Comparison of ENCODE assay signal across 1 cellular context in genomic region chr6:89073014-89073620, GRCh38.
A peak's percentile ranks its signal among the peaks of the same experiment; 100 is the strongest.
TF ChIP-seq lines count a peak whose summit lies in the region.

No MANE protein-coding gene starts in this region.

TF ChIP-seq in K562, 482 proteins besides CTCF, POLR2A, EP300 and RAD21 (continued from another document and continues in another):
- TF ChIP-seq CREB3L1 (IDR thresholded peaks at IDR 0.05; ENCODE audit: borderline replicate concordance, low read depth) (no peak), PHB (CRISPR knock-in tag; IDR thresholded peaks at IDR 0.05) (no peak), ZNF668 (CRISPR knock-in tag; IDR thresholded peaks at IDR 0.05) (no peak), MEF2D (tag; conservative IDR thresholded peaks at IDR 0.05; ENCODE audit: low read depth) (no peak; the same call in 1 of the 2 replicates), PTBP1 (IDR thresholded peaks at IDR 0.05; ENCODE audit: low read depth, low read length) (no peak), POLR2AphosphoS2 (IDR thresholded peaks at IDR 0.05; ENCODE audit: low read length) (no peak), NFYB (IDR thresholded peaks at IDR 0.05; ENCODE audit: extremely low read depth, insufficient read length) (no peak), NEUROD1 (IDR thresholded peaks at IDR 0.05; ENCODE audit: borderline replicate concordance, low read depth, low read length, partially characterized antibody) (peak; percentile 62), THAP7 (CRISPR knock-in tag; IDR thresholded peaks at IDR 0.05) (no peak), THRAP3 (IDR thresholded peaks at IDR 0.05; ENCODE audit: borderline replicate concordance) (no peak), CREM (IDR thresholded peaks at IDR 0.05; ENCODE audit: low read depth) (peak; percentile 42; the same call in 1 of the 2 replicates), MTA1 (IDR thresholded peaks at IDR 0.05; ENCODE audit: borderline replicate concordance) (no peak), CREB5 (CRISPR knock-in tag; IDR thresholded peaks at IDR 0.05) (no peak), SREBF2 (CRISPR knock-in tag; IDR thresholded peaks at IDR 0.05) (no peak), MAFG (tag; conservative IDR thresholded peaks at IDR 0.05) (no peak), SRSF7 (optimal IDR thresholded peaks at IDR 0.05; ENCODE audit: low read depth, low read length) (no peak), BDP1 (IDR thresholded peaks at IDR 0.05; ENCODE audit: insufficient read depth, insufficient read length) (no peak), SMARCE1 (IDR thresholded peaks at IDR 0.05) (peak; percentile 83), E2F3 (CRISPR knock-in tag; IDR thresholded peaks at IDR 0.05) (no peak), BHLHE40 (IDR thresholded peaks at IDR 0.05; ENCODE audit: low read length) (no peak), ZNF121 (CRISPR knock-in tag; conservative IDR thresholded peaks at IDR 0.05) (no peak), NR0B1 (IDR thresholded peaks at IDR 0.05; ENCODE audit: partially characterized antibody) (no peak), HDAC2 (IDR thresholded peaks at IDR 0.05) (peak; percentile 74), POLR2B (IDR thresholded peaks at IDR 0.05; ENCODE audit: low read depth, partially characterized antibody) (no peak), E2F4 (CRISPR knock-in tag; IDR thresholded peaks at IDR 0.05; ENCODE audit: low read depth) (no peak), RNF2 (IDR thresholded peaks at IDR 0.05) (peak; percentile 72; the same call in 1 of the 2 replicates), GTF2B (IDR thresholded peaks at IDR 0.05; ENCODE audit: extremely low read depth, insufficient read length) (no peak), ZBTB7A (IDR thresholded peaks at IDR 0.05; ENCODE audit: borderline replicate concordance, control insufficient read depth, low read depth, low read length) (peak; percentile 70; the same call in 1 of the 2 replicates), GTF2E2 (tag; IDR thresholded peaks at IDR 0.05) (no peak), ATF6 (CRISPR knock-in tag; IDR thresholded peaks at IDR 0.05) (no peak), GMEB1 (CRISPR knock-in tag; IDR thresholded peaks at IDR 0.05) (no peak), BRCA1 (IDR thresholded peaks at IDR 0.05) (no peak), BRCA1 (CRISPR knock-in tag; IDR thresholded peaks at IDR 0.05) (no peak), ZC3H11A (IDR thresholded peaks at IDR 0.05; ENCODE audit: low read depth, low read length) (no peak), TFAM (CRISPR knock-in tag; conservative IDR thresholded peaks at IDR 0.05) (no peak), ZBTB12 (CRISPR knock-in tag; IDR thresholded peaks at IDR 0.05) (no peak), ZNF239 (CRISPR knock-in tag; IDR thresholded peaks at IDR 0.05) (no peak), ZNF354B (CRISPR knock-in tag; IDR thresholded peaks at IDR 0.05) (no peak), RBM15 (IDR thresholded peaks at IDR 0.05; ENCODE audit: insufficient read depth, low read length) (no peak), GTF2F1 (IDR thresholded peaks at IDR 0.05; ENCODE audit: low read depth, low read length) (no peak), ZNF696 (CRISPR knock-in tag; conservative IDR thresholded peaks at IDR 0.05) (no peak), SOX6 (IDR thresholded peaks at IDR 0.05) (peak; percentile 89), TAL1 (IDR thresholded peaks at IDR 0.05) (peak; percentile 88), EGR1 (conservative IDR thresholded peaks at IDR 0.05) (no peak), TCFL5 (CRISPR knock-in tag; conservative IDR thresholded peaks at IDR 0.05) (no peak), ZNF561 (CRISPR knock-in tag; conservative IDR thresholded peaks at IDR 0.05) (no peak), CC2D1A (IDR thresholded peaks at IDR 0.05) (no peak), ZNF311 (CRISPR knock-in tag; IDR thresholded peaks at IDR 0.05) (no peak), SIX5 (IDR thresholded peaks at IDR 0.05; ENCODE audit: borderline replicate concordance in 1 of 2, insufficient read depth in 1 of 2, low read depth in 1 of 2, low read length in 2 of 2) (no peak), PURB (CRISPR knock-in tag; IDR thresholded peaks at IDR 0.05; ENCODE audit: low read depth) (no peak), DMBX1 (CRISPR knock-in tag; IDR thresholded peaks at IDR 0.05; ENCODE audit: borderline replicate concordance) (no peak), MED1 (CRISPR knock-in tag; IDR thresholded peaks at IDR 0.05; ENCODE audit: borderline replicate concordance) (no peak), NFIX (CRISPR knock-in tag; IDR thresholded peaks at IDR 0.05; ENCODE audit: low read depth) (no peak), RBM25 (IDR thresholded peaks at IDR 0.05; ENCODE audit: low read depth, low read length, severe bottlenecking) (no peak), KAT2B (IDR thresholded peaks at IDR 0.05; ENCODE audit: low read depth, low read length) (no peak), BRD4 (IDR thresholded peaks at IDR 0.05) (no peak), CUX1 (CRISPR knock-in tag; IDR thresholded peaks at IDR 0.05) (no peak)
